Comparison of ENCODE assay signal across 1 cellular context in the genomic region with DNA sequence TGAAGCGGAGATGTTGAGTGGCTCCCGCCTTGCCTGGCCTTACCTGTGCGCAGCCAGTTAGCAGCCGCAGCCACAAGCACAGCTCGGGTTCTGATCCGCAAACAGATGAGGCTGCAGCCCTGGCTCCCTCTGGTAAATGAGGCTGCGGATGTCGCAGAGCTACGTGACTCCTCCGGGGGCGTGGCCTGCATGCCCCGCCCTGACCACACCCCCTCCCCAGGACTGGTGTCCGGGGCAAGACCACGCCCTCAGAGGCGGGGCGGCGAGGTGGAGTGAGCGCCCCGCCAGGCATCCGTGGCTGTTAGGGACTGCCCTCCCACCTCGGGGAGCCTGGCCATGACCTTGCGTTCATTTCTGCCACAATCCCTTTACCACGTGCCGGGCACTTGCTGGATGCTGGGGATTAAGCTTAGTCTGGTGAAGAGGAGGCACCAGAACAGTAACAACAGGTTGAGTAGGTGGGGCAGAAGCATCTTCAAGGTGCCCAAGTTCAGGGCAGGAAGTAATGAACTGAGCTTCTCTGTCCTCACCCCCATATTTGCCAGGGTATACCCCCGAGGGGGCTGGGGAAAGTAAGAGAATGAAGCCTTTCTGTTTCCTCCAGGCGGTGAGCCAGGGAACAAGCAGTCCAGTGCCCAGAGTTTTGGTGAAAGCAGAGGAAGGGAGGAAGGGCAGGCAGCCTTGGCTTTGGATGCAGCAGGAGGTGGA.
TF ChIP-seq lines count a peak whose summit lies in the region.

Gene ALDOC, minus strand, starts transcription at position 138 of the 708 bp plus-strand sequence. CDS start 1,363 bp downstream, outside the sequence.

TF ChIP-seq in K562, 482 proteins besides CTCF, POLR2A, EP300 and RAD21 (continued from another document):
- peak; percentile 99 for TF ChIP-seq ZNF592 (IDR thresholded peaks at IDR 0.05)
